33 cellular contexts compared by ENCODE assay signal in the genomic region with DNA sequence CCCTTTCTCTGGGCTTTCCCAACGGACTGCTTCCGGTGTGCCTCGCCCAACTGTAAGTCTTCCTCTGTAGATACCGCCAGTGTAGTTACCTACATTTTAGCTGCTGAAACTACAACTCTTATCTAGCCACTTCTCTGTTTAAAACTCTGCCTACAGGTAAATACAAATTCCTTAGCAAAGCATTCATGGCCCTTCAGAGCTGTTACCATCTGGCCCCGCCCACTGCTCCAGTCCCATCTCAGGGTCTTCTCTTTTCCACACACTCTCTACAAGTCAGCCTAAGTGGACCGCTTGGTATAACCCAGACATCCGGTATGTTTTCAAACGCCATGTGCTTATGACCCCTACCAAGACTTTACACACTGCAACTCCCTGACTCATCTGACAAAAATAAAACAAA. TPM values are rescaled to one million over a fixed set of nuclear protein-coding genes. Genes with fewer than 3 reads are reported as not detected.
"Had no signal": no experiment of that assay in that cellular context is flagged by ENCODE, and none has a peak within 500 bp of the region (broad histone marks: within the 10 kb centered on the region; RNA-seq: fewer than 3 reads in every experiment).

No MANE protein-coding gene starts in this region.

- H3K9me3 ChIP-seq: adrenal gland, breast epithelium, esophagus squamous epithelium, gastroesophageal sphincter had no signal

- H3K27ac ChIP-seq: adrenal gland, breast epithelium, cardiac muscle cell, coronary artery, dorsolateral prefrontal cortex, esophagus squamous epithelium, gastroesophageal sphincter had no signal

- H3K27me3 Mint-ChIP-seq: activated CD8-positive, alpha-beta T cell treated with anti-CD3 and anti-CD28 coated beads for 36 hours; activated naive CD8-positive, alpha-beta T cell treated with anti-CD3 and anti-CD28 coated beads for 36 hours; activated naive CD8-positive, alpha-beta T cell treated with anti-CD3 and anti-CD28 coated beads, Interleukin-2, amount 50 U/mL, for 24 hours; brain had no signal

- DNase-seq: activated CD4-positive, alpha-beta T cell treated with anti-CD3 and anti-CD28 coated beads for 1 hour; activated CD4-positive, alpha-beta T cell treated with anti-CD3 and anti-CD28 coated beads for 4 hours; activated CD4-positive, alpha-beta T cell treated with anti-CD3 and anti-CD28 coated beads, Interleukin-2, amount 50 U/mL, for 1 hour; activated CD4-positive, alpha-beta T cell treated with anti-CD3 and anti-CD28 coated beads, Interleukin-2, amount 50 U/mL, for 48 hours; activated CD8-positive, alpha-beta memory T cell treated with anti-CD3 and anti-CD28 coated beads for 24 hours; activated CD8-positive, alpha-beta T cell treated with anti-CD3 and anti-CD28 coated beads for 36 hours; activated effector memory CD4-positive, alpha-beta T cell treated with Interleukin-2 at 50 U/mL for 16 hours; activated gamma-delta T cell treated with Interleukin-2 at 50 U/mL for 16 hours; activated naive CD4-positive, alpha-beta T cell treated with Interleukin-2 at 50 U/mL for 16 hours; activated naive CD8-positive, alpha-beta T cell treated with anti-CD3 and anti-CD28 coated beads for 36 hours; activated naive CD8-positive, alpha-beta T cell treated with anti-CD3 and anti-CD28 coated beads, Interleukin-2, amount 50 U/mL, for 24 hours; activated T-cell treated with anti-CD3 and anti-CD28 coated beads, Interleukin-2, amount 50 U/mL, for 4 hours; adrenal gland; amygdala; aorta; central memory CD4-positive, alpha-beta T cell; cerebellar nuclear complex; dorsolateral prefrontal cortex; effector memory CD4-positive, alpha-beta T cell; erythroblast; esophagus squamous epithelium; foreskin melanocyte; T-helper 1 cell; T-helper 17 cell had no signal

- H3K36me3 ChIP-seq: breast epithelium, cardiac muscle cell, esophagus squamous epithelium, gastroesophageal sphincter had no signal

- H3K36me3 Mint-ChIP-seq: activated naive CD4-positive, alpha-beta T cell treated with anti-CD3 and anti-CD28 coated beads, Interleukin-2, amount 50 U/mL, for 24 hours; activated naive CD8-positive, alpha-beta T cell treated with anti-CD3 and anti-CD28 coated beads for 36 hours; brain had no signal

- H3K27ac Mint-ChIP-seq: activated CD8-positive, alpha-beta T cell treated with anti-CD3 and anti-CD28 coated beads for 36 hours; activated naive CD4-positive, alpha-beta T cell treated with anti-CD3 and anti-CD28 coated beads, Interleukin-2, amount 50 U/mL, for 24 hours; activated naive CD8-positive, alpha-beta T cell treated with anti-CD3 and anti-CD28 coated beads for 36 hours; activated naive CD8-positive, alpha-beta T cell treated with anti-CD3 and anti-CD28 coated beads, Interleukin-2, amount 50 U/mL, for 24 hours; activated T-helper 17 cell treated with anti-CD3 and anti-CD28 coated beads, Interleukin-2, amount 50 U/mL, for 72 hours; brain; dendritic cell treated with granulocyte-macrophage colony-stimulating factor and Interleukin-4, amounts not matched to agents 40 ng/mL and 50 ng/mL, for 4 days; T-helper 17 cell; T-helper 2 cell treated with Interferon-gamma antibody and Interleukin-4, amounts not matched to agents 5 μg/mL and 100 μg/mL, for 36 hours had no signal

- H3K4me1 ChIP-seq: breast epithelium, esophagus squamous epithelium had no signal

- H3K9me3 Mint-ChIP-seq: activated CD8-positive, alpha-beta T cell treated with anti-CD3 and anti-CD28 coated beads for 36 hours; activated naive CD4-positive, alpha-beta T cell treated with anti-CD3 and anti-CD28 coated beads, Interleukin-2, amount 50 U/mL, for 24 hours; activated naive CD8-positive, alpha-beta T cell treated with anti-CD3 and anti-CD28 coated beads for 36 hours; activated naive CD8-positive, alpha-beta T cell treated with anti-CD3 and anti-CD28 coated beads, Interleukin-2, amount 50 U/mL, for 24 hours; activated T-cell treated with anti-CD3 and anti-CD28 coated beads, Interleukin-2, amount 50 U/mL, for 4 hours; activated T-helper 17 cell treated with anti-CD3 and anti-CD28 coated beads, Interleukin-2, amount 50 U/mL, for 72 hours; brain; dendritic cell treated with granulocyte-macrophage colony-stimulating factor and Interleukin-4, amounts not matched to agents 40 ng/mL and 50 ng/mL, for 4 days; T-helper 2 cell treated with Interferon-gamma antibody and Interleukin-4, amounts not matched to agents 5 μg/mL and 100 μg/mL, for 36 hours had no signal

- H3K27me3 ChIP-seq: adrenal gland, breast epithelium, cardiac muscle cell, dorsolateral prefrontal cortex, esophagus squamous epithelium, gastroesophageal sphincter had no signal

- H3K4me1 Mint-ChIP-seq: activated naive CD4-positive, alpha-beta T cell treated with anti-CD3 and anti-CD28 coated beads, Interleukin-2, amount 50 U/mL, for 24 hours; activated naive CD8-positive, alpha-beta T cell treated with anti-CD3 and anti-CD28 coated beads for 36 hours; activated naive CD8-positive, alpha-beta T cell treated with anti-CD3 and anti-CD28 coated beads, Interleukin-2, amount 50 U/mL, for 24 hours; activated T-helper 17 cell treated with anti-CD3 and anti-CD28 coated beads, Interleukin-2, amount 50 U/mL, for 72 hours; T-helper 17 cell had no signal

- H3K4me3 ChIP-seq: adrenal gland, breast epithelium, cardiac muscle cell, coronary artery, dorsolateral prefrontal cortex, esophagus squamous epithelium, gastroesophageal sphincter had no signal

- H3K4me3 Mint-ChIP-seq: activated CD8-positive, alpha-beta T cell treated with anti-CD3 and anti-CD28 coated beads for 36 hours; activated naive CD4-positive, alpha-beta T cell treated with anti-CD3 and anti-CD28 coated beads, Interleukin-2, amount 50 U/mL, for 24 hours; activated naive CD8-positive, alpha-beta T cell treated with anti-CD3 and anti-CD28 coated beads for 36 hours; activated naive CD8-positive, alpha-beta T cell treated with anti-CD3 and anti-CD28 coated beads, Interleukin-2, amount 50 U/mL, for 24 hours; activated T-cell treated with anti-CD3 and anti-CD28 coated beads, Interleukin-2, amount 50 U/mL, for 4 hours; activated T-helper 17 cell treated with anti-CD3 and anti-CD28 coated beads, Interleukin-2, amount 50 U/mL, for 72 hours; brain; dendritic cell treated with granulocyte-macrophage colony-stimulating factor and Interleukin-4, amounts not matched to agents 40 ng/mL and 50 ng/mL, for 4 days; T-helper 17 cell; T-helper 2 cell treated with Interferon-gamma antibody and Interleukin-4, amounts not matched to agents 5 μg/mL and 100 μg/mL, for 36 hours had no signal

RNA-seq across cellular contexts. Expression of gene LAMB4, which starts 41.0 kb away (rescaled TPM):
- total RNA-seq: activated CD8-positive, alpha-beta T cell treated with anti-CD3 and anti-CD28 coated beads for 36 hours; activated T-cell treated with anti-CD3 and anti-CD28 coated beads, Interleukin-2, amount 50 U/mL, for 4 hours; activated T-helper 17 cell treated with anti-CD3 and anti-CD28 coated beads, Interleukin-2, amount 50 U/mL, for 72 hours; cardiac muscle cell; T-helper 17 cell had no signal
- polyA plus RNA-seq: aorta, cardiac muscle cell had no signal
